25 cellular contexts compared by ENCODE assay signal in genomic region chr5:19342942-19343341, GRCh38.
"Had no signal": no experiment of that assay in that cellular context is flagged by ENCODE, and none has a peak within 500 bp of the region (broad histone marks: within the 10 kb centered on the region; RNA-seq: fewer than 3 reads in every experiment).

No MANE protein-coding gene starts in this region.

- H3K36me3 ChIP-seq: esophagus squamous epithelium, gastroesophageal sphincter, heart left ventricle, left lung, lower lobe of right lung had no signal

- H3K27ac ChIP-seq: coronary artery, dorsolateral prefrontal cortex, epithelial cell of prostate, esophagus squamous epithelium, gastroesophageal sphincter, heart left ventricle, hepatocyte, left lung, lower lobe of right lung had no signal

- H3K4me2 ChIP-seq: hepatocyte had no signal

- H3K27me3 ChIP-seq: dorsolateral prefrontal cortex, esophagus squamous epithelium, gastroesophageal sphincter, heart left ventricle, hepatocyte, left lung had no signal

- H3K4me3 ChIP-seq: coronary artery, dorsolateral prefrontal cortex, esophagus squamous epithelium, gastroesophageal sphincter, heart left ventricle, hepatocyte, left lung, lower lobe of right lung, mucosa of descending colon had no signal

- H2AFZ ChIP-seq: hepatocyte had no signal

- FAIRE-seq: colon, endometrium, frontal cortex had no signal

- DNase-seq: dermis blood vessel endothelial cell; dorsolateral prefrontal cortex; effector CD4-positive, alpha-beta T cell; effector memory CD4-positive, alpha-beta T cell; erythroblast; esophagus squamous epithelium; foreskin fibroblast; heart left ventricle; hypothalamus; immature natural killer cell; islet precursor cell; left cardiac atrium; left lung; left ventricle myocardium superior; lower lobe of right lung; mesenchymal stem cell; mucosa of descending colon; naive thymus-derived CD4-positive, alpha-beta T cell had no signal

- H3K79me2 ChIP-seq: hepatocyte had no signal
